Comparison of ENCODE assay signal across 14 cellular contexts in genomic region chr19:19021115-19021514, GRCh38. TPM values are rescaled to one million over a fixed set of nuclear protein-coding genes. Genes with fewer than 3 reads are reported as not detected.
DNase-seq lines count a peak whose midpoint lies in the region; ATAC-seq and TF ChIP-seq lines count a peak whose summit lies in the region.
"Had no signal": no experiment of that assay in that cellular context is flagged by ENCODE, and none has a peak within 500 bp of the region (broad histone marks: within the 10 kb centered on the region; RNA-seq: fewer than 3 reads in every experiment).

No MANE protein-coding gene starts in this region.

- H3K36me3 ChIP-seq in mesodermal cell (ENCODE audit: control insufficient read depth, insufficient read depth, low read length) = peaks cover 87% of the 10 kb centered on the region

- 94 to 100% methylated on average over 2 to 3 of the region's 3 CpGs for WGBS in mesodermal cell (ENCODE audit: insufficient coverage in 2 of 2), 2 experiments

- POLR2A ChIA-PET in GM10248 (lab: Yijun Ruan, JAX) = interaction anchor here (1.0 kb wide), 1 partner anchor 16 kb away, joined by 3 read pairs; no protein-coding TSS in a partner anchor

- CTCF ChIA-PET in GM10248 (lab: Yijun Ruan, JAX) = interaction anchor here (0.9 to 1.5 kb wide), 4 partner anchors 8 to 17 kb away, joined by 3 to 5 read pairs (median 4); no protein-coding TSS in a partner anchor

- DNase-seq in AG20443 (ENCODE audit: low spot score) (peak; percentile 52), M059J (ENCODE audit: low read depth) (peak; percentile 62), epithelial cell of esophagus (ENCODE audit: low read depth) (peak; percentile 13), GM10248 (ENCODE audit: extremely low spot score) (no peak), DMS79 treated with DMSO at 0.1 percent for 48 hours (lab: John Stamatoyannopoulos, UW) (no peak), NCI-H1105 treated with DMSO at 0.1 percent for 48 hours (lab: John Stamatoyannopoulos, UW) (no peak)
- DNase-seq: activated T-cell treated with anti-CD3 and anti-CD28 coated beads, Interleukin-2, amount 50 U/mL, for 72 hours; erythroblast; NCI-H748 treated with DMSO at 0.1 percent for 48 hours had no signal

- H3K27ac ChIP-seq in mesodermal cell (ENCODE audit: low read depth, low read length, severe bottlenecking) = peak overlapping the region; percentile 4
- H3K27ac ChIP-seq: BLaER1, SK-N-MC had no signal

- H3K4me3 ChIP-seq in epithelial cell of esophagus (ENCODE audit: low read length) (no peak overlapping the region), mesodermal cell (ENCODE audit: extremely low read depth, insufficient read depth, low read length, poor library complexity, severe bottlenecking) (no peak overlapping the region)
- H3K4me3 ChIP-seq: BLaER1, SK-N-MC had no signal

- no peak for TF ChIP-seq CTCF in epithelial cell of esophagus (IDR thresholded peaks at IDR 0.05; ENCODE audit: insufficient read depth, low read depth, low read length, missing control alignments)
- no peak for TF ChIP-seq CTCF in GM10248 (IDR thresholded peaks at IDR 0.05; ENCODE audit: control extremely low read depth, extremely low read depth, low read depth, missing control alignments)

- no peaks in the 10 kb centered on the region for H3K9me3 ChIP-seq in mesodermal cell (ENCODE audit: control insufficient read depth, low read length)
- H3K9me3 ChIP-seq: BLaER1 had no signal

- H3K4me1 ChIP-seq in mesodermal cell (ENCODE audit: control insufficient read depth, insufficient read depth, low read length, poor library complexity, severe bottlenecking) = peaks cover 7% of the 10 kb centered on the region

- ATAC-seq in esophagus mucosa = no peak
- ATAC-seq: activated CD4-positive, CD25-positive, alpha-beta regulatory T cell treated with anti-CD3 and anti-CD28 coated beads, Interleukin-2, amount 50 U/mL, for 24 hours; activated T-cell treated with anti-CD3 and anti-CD28 coated beads, Interleukin-2, amount 50 U/mL, for 72 hours had no signal

RNA-seq across cellular contexts. Expression of gene SUGP2, which starts 12.2 kb away (rescaled TPM):
- 31.8 and 49.0 TPM in 2 replicates for total RNA-seq in M059J (2014; rRNA removed; shearing (Covaris generic))
- polyA plus RNA-seq in mesodermal cell (2013, experiment 1 of 2) = 84.5 TPM
- 81.9 TPM for polyA plus RNA-seq in mesodermal cell (2013, experiment 2 of 2)
- 26.1 TPM for total RNA-seq in esophagus mucosa

RNA-seq across cellular contexts. Expression of gene ARMC6, which starts 12.3 kb away (rescaled TPM):
- total RNA-seq in M059J (2014; rRNA removed; shearing (Covaris generic)) = 38.2 and 40.3 TPM in 2 replicates
- polyA plus RNA-seq in mesodermal cell (2013, experiment 1 of 2) = 20.3 TPM
- 16.1 TPM for polyA plus RNA-seq in mesodermal cell (2013, experiment 2 of 2)
- 19.8 TPM for total RNA-seq in esophagus mucosa

RNA-seq across cellular contexts. Expression of gene SLC25A42, which starts 42.7 kb away (rescaled TPM):
- total RNA-seq in M059J (2014; rRNA removed; shearing (Covaris generic)) = 8.4 and 10.3 TPM in 2 replicates
- 7.8 TPM for polyA plus RNA-seq in mesodermal cell (2013, experiment 1 of 2)
- polyA plus RNA-seq in mesodermal cell (2013, experiment 2 of 2) = 8.8 TPM
- 2.5 TPM for total RNA-seq in esophagus mucosa

Comparison
In these comparisons a context has a peak if more than half of its experiments do, and no peak if none do; other contexts are left out.
1. DNase-seq: peak in AG20443 (single experiment), M059J (single experiment) and epithelial cell of esophagus (single experiment); none in GM10248 (single experiment), DMS79 treated with DMSO at 0.1 percent for 48 hours (single experiment) and NCI-H1105 treated with DMSO at 0.1 percent for 48 hours (single experiment).